1 cellular context compared by ENCODE assay signal in genomic region chr15:91471410-91471993, GRCh38.
A peak's percentile ranks its signal among the peaks of the same experiment; 100 is the strongest.
TF ChIP-seq lines count a peak whose summit lies in the region.

No MANE protein-coding gene starts in this region.

TF ChIP-seq in K562, 482 proteins besides CTCF, POLR2A, EP300 and RAD21 (continued from another document and continues in another):
- TF ChIP-seq RERE (CRISPR knock-in tag; IDR thresholded peaks at IDR 0.05; ENCODE audit: borderline replicate concordance) (no peak), PBX2 (CRISPR knock-in tag; IDR thresholded peaks at IDR 0.05; ENCODE audit: low read depth) (no peak), PBX2 (tag; conservative IDR thresholded peaks at IDR 0.05; ENCODE audit: low read depth) (peak; percentile 79), ZNF212 (CRISPR knock-in tag; IDR thresholded peaks at IDR 0.05) (no peak), HIVEP1 (CRISPR knock-in tag; IDR thresholded peaks at IDR 0.05) (no peak), SMARCA5 (IDR thresholded peaks at IDR 0.05) (no peak), PATZ1 (CRISPR knock-in tag; IDR thresholded peaks at IDR 0.05; ENCODE audit: borderline replicate concordance) (no peak), DPF2 (IDR thresholded peaks at IDR 0.05) (peak; percentile 71), LEF1 (IDR thresholded peaks at IDR 0.05) (no peak), ZFP36 (IDR thresholded peaks at IDR 0.05; ENCODE audit: low read depth, low read length, partially characterized antibody) (peak; percentile 41), COPS2 (conservative IDR thresholded peaks at IDR 0.05) (no peak), RBM14 (IDR thresholded peaks at IDR 0.05; ENCODE audit: borderline replicate concordance, insufficient read depth, low read depth, low read length) (no peak), SMARCA4 (IDR thresholded peaks at IDR 0.05) (peak; percentile 62), PKNOX1 (IDR thresholded peaks at IDR 0.05) (peak; percentile 52), CBFA2T3 (IDR thresholded peaks at IDR 0.05) (peak; percentile 61), C11orf30 (IDR thresholded peaks at IDR 0.05; ENCODE audit: low read depth) (peak; percentile 82), HDGF (IDR thresholded peaks at IDR 0.05) (no peak), NR2C1 (IDR thresholded peaks at IDR 0.05) (no peak), NR2C1 (tag; IDR thresholded peaks at IDR 0.05) (no peak), SMARCE1 (IDR thresholded peaks at IDR 0.05) (peak; percentile 62), NELFE (IDR thresholded peaks at IDR 0.05; ENCODE audit: insufficient read depth, insufficient read length) (no peak), NRF1 (conservative IDR thresholded peaks at IDR 0.05 in 1 of 2, IDR thresholded peaks at IDR 0.05 in 1 of 2) (no peak), HNRNPUL1 (IDR thresholded peaks at IDR 0.05; ENCODE audit: low read length) (no peak), FOXO4 (CRISPR knock-in tag; IDR thresholded peaks at IDR 0.05) (no peak), NFXL1 (CRISPR knock-in tag; IDR thresholded peaks at IDR 0.05) (no peak), BDP1 (IDR thresholded peaks at IDR 0.05; ENCODE audit: insufficient read depth, insufficient read length) (no peak), ZBTB12 (CRISPR knock-in tag; IDR thresholded peaks at IDR 0.05) (no peak), GTF2E2 (tag; IDR thresholded peaks at IDR 0.05) (no peak), IRF2 (CRISPR knock-in tag; IDR thresholded peaks at IDR 0.05) (no peak), GABPA (tag; conservative IDR thresholded peaks at IDR 0.05; ENCODE audit: low read depth) (no peak; the same call in 1 of the 2 replicates), PHF21A (IDR thresholded peaks at IDR 0.05; ENCODE audit: borderline replicate concordance, low read depth) (peak; percentile 35; the same call in 1 of the 2 replicates), CBFA2T2 (conservative IDR thresholded peaks at IDR 0.05) (0 out of 2 replicates have a peak, but pooled peaks have one; percentile 17), TBL1XR1 (IDR thresholded peaks at IDR 0.05; ENCODE audit: low read length in 2 of 2) (peak in 1 of 2 experiments; percentile 44; a peak in 1 of 4 replicates), GABPB1 (CRISPR knock-in tag; IDR thresholded peaks at IDR 0.05) (no peak), FOXM1 (IDR thresholded peaks at IDR 0.05; ENCODE audit: low read depth) (peak; percentile 38; the same call in 1 of the 2 replicates), FOXM1 (CRISPR knock-in tag; IDR thresholded peaks at IDR 0.05; ENCODE audit: low read depth) (no peak), KAT8 (IDR thresholded peaks at IDR 0.05; ENCODE audit: low read depth) (no peak), RCOR1 (IDR thresholded peaks at IDR 0.05; ENCODE audit: borderline replicate concordance in 1 of 2, low read depth in 2 of 2, low read length in 2 of 2) (peak; percentile 62 to 97; a peak in 3 of 4 replicates), RREB1 (CRISPR knock-in tag; IDR thresholded peaks at IDR 0.05) (0 out of 2 replicates have a peak, but pooled peaks have one; percentile 22), ZNF644 (tag; IDR thresholded peaks at IDR 0.05; ENCODE audit: low read depth) (no peak), RFX5 (IDR thresholded peaks at IDR 0.05; ENCODE audit: low read depth, low read length) (no peak), PHF8 (IDR thresholded peaks at IDR 0.05; ENCODE audit: borderline replicate concordance, low read length) (no peak), ZNF785 (CRISPR knock-in tag; IDR thresholded peaks at IDR 0.05) (no peak), RNF2 (IDR thresholded peaks at IDR 0.05) (peak; percentile 52; the same call in 1 of the 2 replicates), CEBPB (tag; IDR thresholded peaks at IDR 0.05) (no peak), HNRNPH1 (optimal IDR thresholded peaks at IDR 0.05; ENCODE audit: low read depth, low read length) (no peak), ZNF217 (CRISPR knock-in tag; IDR thresholded peaks at IDR 0.05) (no peak), MYBL2 (IDR thresholded peaks at IDR 0.05; ENCODE audit: low read depth) (peak; percentile 58; the same call in 1 of the 2 replicates), MYBL2 (CRISPR knock-in tag; IDR thresholded peaks at IDR 0.05; ENCODE audit: borderline replicate concordance) (no peak), KLF16 (IDR thresholded peaks at IDR 0.05) (peak; percentile 52; the same call in 1 of the 2 replicates), RBM34 (IDR thresholded peaks at IDR 0.05; ENCODE audit: borderline replicate concordance, insufficient read depth, low read length) (no peak), CTBP1 (IDR thresholded peaks at IDR 0.05; ENCODE audit: borderline replicate concordance) (peak; percentile 94)
